11 cellular contexts compared by ENCODE assay signal in genomic region chr3:134357261-134357913, GRCh38. TPM values are rescaled to one million over a fixed set of nuclear protein-coding genes. Genes with fewer than 3 reads are reported as not detected.
A peak's percentile ranks its signal among the peaks of the same experiment; 100 is the strongest.
DNase-seq lines count a peak whose midpoint lies in the region; ATAC-seq and TF ChIP-seq lines count a peak whose summit lies in the region.
"Had no signal": no experiment of that assay in that cellular context is flagged by ENCODE, and none has a peak within 500 bp of the region (broad histone marks: within the 10 kb centered on the region; RNA-seq: fewer than 3 reads in every experiment).

No MANE protein-coding gene starts in this region.

- intact Hi-C loops in left ventricle myocardium superior (cut with micrococcal nuclease) (no loop called here), prostate gland (cut with DNase I) (no loop called here)

- H3K4me1 ChIP-seq in BLaER1 (peaks cover 15% of the 10 kb centered on the region), adipocyte (ENCODE audit: control insufficient read depth, insufficient read depth, low read length) (peaks cover 97% of the 10 kb centered on the region), prostate gland (replicated peaks) (peaks cover 16% of the 10 kb centered on the region)

- TF ChIP-seq CTCF in prostate gland (IDR thresholded peaks at IDR 0.05) = no peak

- DNase-seq in adipocyte (ENCODE audit: low read depth) (no peak), left ventricle myocardium superior (no peak), prostate gland (ENCODE audit: low spot score) (no peak), dedifferentiated amniotic fluid mesenchymal stem cell (ENCODE audit: extremely low spot score) (no peak), GOT3 (lab: John Stamatoyannopoulos, UW) (no peak)
- DNase-seq in stimulated activated CD4-positive, alpha-beta T cell treated with anti-CD3 and anti-CD28 coated beads, Interleukin-4, amount 100 ng/mL, for 1 hour = no peak
- DNase-seq: activated CD4-positive, alpha-beta T cell treated with anti-CD3 and anti-CD28 coated beads, Interleukin-2, amount 50 U/mL, for 48 hours; MV-4-11; nucleus accumbens had no signal

- H4K20me1 ChIP-seq in BLaER1 = no peaks in the 10 kb centered on the region

- no peak overlapping the region for H3K27ac ChIP-seq in BLaER1
- H3K27ac ChIP-seq in prostate gland = peak overlapping the region; percentile 70 to 74

- H3K9ac ChIP-seq in BLaER1 = no peak overlapping the region
- peak overlapping the region; percentile 94 for H3K9ac ChIP-seq in adipocyte (ENCODE audit: low read length)

- H3K36me3 ChIP-seq in BLaER1 (peaks cover 26% of the 10 kb centered on the region; the same call in 1 of the 2 replicates), adipocyte (ENCODE audit: control insufficient read depth, insufficient read depth, low read length, severe bottlenecking) (peaks cover 81% of the 10 kb centered on the region), prostate gland (peaks cover 26 to 35% of the 10 kb centered on the region in 2 donors)

- H3K27me3 ChIP-seq in BLaER1 = no peaks in the 10 kb centered on the region
- no peaks in the 10 kb centered on the region for H3K27me3 ChIP-seq in adipocyte (replicated peaks; ENCODE audit: control insufficient read depth, insufficient read depth, low read length)
- H3K27me3 ChIP-seq in prostate gland (replicated peaks; ENCODE audit: insufficient read depth) = no peaks in the 10 kb centered on the region

- 31% methylated on average over 10 of the region's 10 CpGs for WGBS in prostate gland

- no peak for TF ChIP-seq POLR2A in prostate gland (IDR thresholded peaks at IDR 0.05)

- H3K9me3 ChIP-seq in BLaER1 (no peaks in the 10 kb centered on the region), adipocyte (ENCODE audit: control insufficient read depth, low read length) (no peaks in the 10 kb centered on the region), prostate gland (no peaks in the 10 kb centered on the region)

- H3K4me2 ChIP-seq in BLaER1 = 0 out of 2 replicates have a peak overlapping the region, but pooled peaks have one; percentile 1

- ATAC-seq in left ventricle myocardium superior (peak; percentile 7), HG03520 (IDR thresholded peaks at IDR 0.05; ENCODE audit: unreplicated experiment) (no peak)

- H3K4me3 ChIP-seq in BLaER1 (no peak overlapping the region), adipocyte (ENCODE audit: low read length) (no peak overlapping the region), prostate gland (no peak overlapping the region)

RNA-seq across cellular contexts. Expression of gene AMOTL2, which starts 16.9 kb away (rescaled TPM):
- 53.9 TPM for total RNA-seq in left ventricle myocardium superior
- 10 to 100 TPM; 86.1 to 92.8 TPM for total RNA-seq in prostate gland
